ENCODE assay signal across 1 cellular context in the genomic region with DNA sequence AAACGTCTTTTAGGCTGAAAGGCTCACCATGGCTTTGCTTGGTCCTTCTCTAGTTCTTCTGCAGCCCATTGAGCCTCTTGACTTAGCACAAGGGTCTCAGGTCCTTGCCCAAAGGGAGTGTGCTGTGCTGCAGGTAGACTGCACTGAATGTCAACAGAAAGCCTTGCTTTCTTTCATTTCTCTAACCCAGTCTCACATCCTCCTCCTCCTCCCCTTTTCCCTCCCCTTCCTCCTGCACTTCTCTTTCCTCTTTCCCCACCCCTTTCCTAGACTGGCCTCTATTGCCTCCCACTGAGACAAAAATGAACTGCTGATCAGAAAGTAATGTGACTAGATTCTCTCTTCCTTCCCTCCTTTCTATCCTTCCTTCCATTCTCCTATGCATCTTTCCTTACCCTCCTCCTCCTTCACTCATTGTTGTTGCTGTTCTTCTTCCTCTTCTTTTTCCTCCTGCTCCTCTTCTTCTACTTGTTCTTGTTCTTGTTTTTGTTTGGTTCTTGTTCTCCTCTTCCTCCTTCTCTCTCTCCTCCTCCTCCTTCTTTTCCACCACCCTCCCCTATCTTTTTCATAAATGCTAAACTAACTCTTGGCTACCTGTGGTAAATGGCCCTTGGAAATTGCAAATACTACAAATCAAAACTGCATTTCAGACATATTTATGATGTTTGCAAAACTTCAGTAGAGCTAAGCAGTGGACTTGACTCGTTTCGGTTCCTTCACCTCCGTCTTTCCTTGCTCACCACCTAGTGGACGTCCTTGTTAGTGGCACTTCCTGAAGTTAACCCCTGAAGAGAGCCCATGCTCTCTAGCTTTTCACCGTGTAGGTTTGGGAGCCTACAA.
TF ChIP-seq lines count a peak whose summit lies in the region.

A gene (minus strand): TSS at position 152 of the 840 bp plus-strand sequence. CDS start 122 bp downstream, at position 30.

TF ChIP-seq in GM23338, 12 proteins besides CTCF, POLR2A, EP300 and RAD21 (continued from another document):
- TF ChIP-seq, protein P1, sequence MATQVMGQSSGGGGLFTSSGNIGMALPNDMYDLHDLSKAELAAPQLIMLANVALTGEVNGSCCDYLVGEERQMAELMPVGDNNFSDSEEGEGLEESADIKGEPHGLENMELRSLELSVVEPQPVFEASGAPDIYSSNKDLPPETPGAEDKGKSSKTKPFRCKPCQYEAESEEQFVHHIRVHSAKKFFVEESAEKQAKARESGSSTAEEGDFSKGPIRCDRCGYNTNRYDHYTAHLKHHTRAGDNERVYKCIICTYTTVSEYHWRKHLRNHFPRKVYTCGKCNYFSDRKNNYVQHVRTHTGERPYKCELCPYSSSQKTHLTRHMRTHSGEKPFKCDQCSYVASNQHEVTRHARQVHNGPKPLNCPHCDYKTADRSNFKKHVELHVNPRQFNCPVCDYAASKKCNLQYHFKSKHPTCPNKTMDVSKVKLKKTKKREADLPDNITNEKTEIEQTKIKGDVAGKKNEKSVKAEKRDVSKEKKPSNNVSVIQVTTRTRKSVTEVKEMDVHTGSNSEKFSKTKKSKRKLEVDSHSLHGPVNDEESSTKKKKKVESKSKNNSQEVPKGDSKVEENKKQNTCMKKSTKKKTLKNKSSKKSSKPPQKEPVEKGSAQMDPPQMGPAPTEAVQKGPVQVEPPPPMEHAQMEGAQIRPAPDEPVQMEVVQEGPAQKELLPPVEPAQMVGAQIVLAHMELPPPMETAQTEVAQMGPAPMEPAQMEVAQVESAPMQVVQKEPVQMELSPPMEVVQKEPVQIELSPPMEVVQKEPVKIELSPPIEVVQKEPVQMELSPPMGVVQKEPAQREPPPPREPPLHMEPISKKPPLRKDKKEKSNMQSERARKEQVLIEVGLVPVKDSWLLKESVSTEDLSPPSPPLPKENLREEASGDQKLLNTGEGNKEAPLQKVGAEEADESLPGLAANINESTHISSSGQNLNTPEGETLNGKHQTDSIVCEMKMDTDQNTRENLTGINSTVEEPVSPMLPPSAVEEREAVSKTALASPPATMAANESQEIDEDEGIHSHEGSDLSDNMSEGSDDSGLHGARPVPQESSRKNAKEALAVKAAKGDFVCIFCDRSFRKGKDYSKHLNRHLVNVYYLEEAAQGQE (IDR thresholded peaks at IDR 0.05; ENCODE audit: unreplicated experiment), result no peak
